ENCODE assay signal across 17 cellular contexts in genomic region chr6:168530653-168531071, GRCh38.
"Had no signal": no experiment of that assay in that cellular context is flagged by ENCODE, and none has a peak within 500 bp of the region (broad histone marks: within the 10 kb centered on the region; RNA-seq: fewer than 3 reads in every experiment).

No MANE protein-coding gene starts in this region.

- H3K27ac Mint-ChIP-seq: activated CD4-positive, alpha-beta T cell treated with anti-CD3 and anti-CD28 coated beads, Interleukin-2, amount 10 ng/mL, durations not matched to agents 7 days and 5 days; activated naive CD4-positive, alpha-beta T cell treated with anti-CD3 and anti-CD28 coated beads, Interleukin-2, amount 10 ng/mL, durations not matched to agents 7 days and 5 days; natural killer cell; stimulated activated naive B cell treated with anti-CD40 and anti-IgM and Interleukin-4, amounts not matched to agents 10 μg/mL and 1 μg/mL and 100 μg/mL, for 72 hours; T-helper 1 cell treated with Interleukin-12 subunit alpha and Interleukin-12 subunit beta and Interleukin-4 antibody, amounts not matched to agents 30 μg/mL and 1 μg/mL, for 36 hours had no signal

- FAIRE-seq: colon, frontal cortex, kidney, TTC549 had no signal

- DNase-seq: activated CD4-positive, alpha-beta T cell treated with anti-CD3 and anti-CD28 coated beads, Interleukin-2, amount 10 ng/mL, durations not matched to agents 7 days and 5 days; activated CD4-positive, CD25-positive, alpha-beta regulatory T cell; activated CD8-positive, alpha-beta memory T cell treated with anti-CD3 and anti-CD28 coated beads for 24 hours; activated naive CD4-positive, alpha-beta T cell treated with anti-CD3 and anti-CD28 coated beads, Interleukin-2, amount 10 ng/mL, durations not matched to agents 7 days and 5 days; heart right ventricle; kidney; lower lobe of right lung; natural killer cell; psoas muscle; sigmoid colon; stimulated activated CD4-positive, alpha-beta T cell treated with anti-CD3 and anti-CD28 coated beads, Interleukin-2, amount 100 ng/mL, for 24 hours; stimulated activated naive B cell treated with anti-CD40 and anti-IgM and Interleukin-4, amounts not matched to agents 10 μg/mL and 1 μg/mL and 100 μg/mL, for 72 hours; trophoblast cell had no signal

- H3K36me3 Mint-ChIP-seq: activated naive CD4-positive, alpha-beta T cell treated with anti-CD3 and anti-CD28 coated beads, Interleukin-2, amount 10 ng/mL, durations not matched to agents 7 days and 5 days; natural killer cell; stimulated activated naive B cell treated with anti-CD40 and anti-IgM and Interleukin-4, amounts not matched to agents 10 μg/mL and 1 μg/mL and 100 μg/mL, for 72 hours had no signal

- H3K9me3 ChIP-seq: heart right ventricle, lower lobe of right lung, psoas muscle, sigmoid colon had no signal

- H3K27ac ChIP-seq: heart right ventricle, lower lobe of right lung, psoas muscle, sigmoid colon had no signal

- H3K27me3 Mint-ChIP-seq: activated CD4-positive, alpha-beta T cell treated with anti-CD3 and anti-CD28 coated beads, Interleukin-2, amount 10 ng/mL, durations not matched to agents 7 days and 5 days; stimulated activated naive B cell treated with anti-CD40 and anti-IgM and Interleukin-4, amounts not matched to agents 10 μg/mL and 1 μg/mL and 100 μg/mL, for 72 hours had no signal

- H3K4me1 Mint-ChIP-seq: activated CD4-positive, alpha-beta T cell treated with anti-CD3 and anti-CD28 coated beads, Interleukin-2, amount 10 ng/mL, durations not matched to agents 7 days and 5 days; activated naive CD4-positive, alpha-beta T cell treated with anti-CD3 and anti-CD28 coated beads, Interleukin-2, amount 10 ng/mL, durations not matched to agents 7 days and 5 days; stimulated activated naive B cell treated with anti-CD40 and anti-IgM and Interleukin-4, amounts not matched to agents 10 μg/mL and 1 μg/mL and 100 μg/mL, for 72 hours had no signal

- H3K4me3 ChIP-seq: heart right ventricle, lower lobe of right lung, psoas muscle, sigmoid colon had no signal

- ATAC-seq: heart right ventricle; lower lobe of right lung; natural killer cell; psoas muscle; stimulated activated naive B cell treated with anti-CD40 and anti-IgM and Interleukin-4, amounts not matched to agents 10 μg/mL and 1 μg/mL and 100 μg/mL, for 72 hours had no signal

- H3K4me1 ChIP-seq: psoas muscle had no signal

- H3K4me3 Mint-ChIP-seq: activated CD4-positive, alpha-beta T cell treated with anti-CD3 and anti-CD28 coated beads, Interleukin-2, amount 10 ng/mL, durations not matched to agents 7 days and 5 days; activated naive CD4-positive, alpha-beta T cell treated with anti-CD3 and anti-CD28 coated beads, Interleukin-2, amount 10 ng/mL, durations not matched to agents 7 days and 5 days; natural killer cell; stimulated activated naive B cell treated with anti-CD40 and anti-IgM and Interleukin-4, amounts not matched to agents 10 μg/mL and 1 μg/mL and 100 μg/mL, for 72 hours; T-helper 1 cell treated with Interleukin-12 subunit alpha and Interleukin-12 subunit beta and Interleukin-4 antibody, amounts not matched to agents 30 μg/mL and 1 μg/mL, for 36 hours had no signal

- H3K36me3 ChIP-seq: heart right ventricle, lower lobe of right lung, sigmoid colon had no signal

- H3K9me3 Mint-ChIP-seq: activated CD4-positive, alpha-beta T cell treated with anti-CD3 and anti-CD28 coated beads, Interleukin-2, amount 10 ng/mL, durations not matched to agents 7 days and 5 days; activated naive CD4-positive, alpha-beta T cell treated with anti-CD3 and anti-CD28 coated beads, Interleukin-2, amount 10 ng/mL, durations not matched to agents 7 days and 5 days; natural killer cell; stimulated activated naive B cell treated with anti-CD40 and anti-IgM and Interleukin-4, amounts not matched to agents 10 μg/mL and 1 μg/mL and 100 μg/mL, for 72 hours; T-helper 1 cell treated with Interleukin-12 subunit alpha and Interleukin-12 subunit beta and Interleukin-4 antibody, amounts not matched to agents 30 μg/mL and 1 μg/mL, for 36 hours had no signal
